1 cellular context compared by ENCODE assay signal in the genomic region with DNA sequence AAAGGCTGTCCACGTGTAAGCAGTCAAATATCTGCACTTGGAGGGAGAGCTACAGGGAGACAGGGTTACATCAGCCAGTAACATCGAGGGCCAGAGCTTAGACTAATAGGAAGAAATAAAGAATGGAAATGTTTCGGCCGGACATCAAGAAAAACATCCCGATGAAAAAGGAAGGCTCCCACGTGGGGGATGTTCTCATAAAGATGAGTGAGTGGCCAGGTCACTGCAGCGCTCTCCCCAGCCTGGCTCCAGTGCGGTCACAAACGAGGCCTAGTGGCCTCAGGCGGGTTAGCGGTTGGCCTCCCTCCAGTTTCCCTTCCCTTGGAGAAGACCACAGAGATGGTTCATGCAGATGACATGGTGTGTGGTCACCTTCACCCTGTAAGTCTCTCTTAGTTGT.
TF ChIP-seq lines count a peak whose summit lies in the region.

No MANE protein-coding gene starts in this region.

TF ChIP-seq in IMR-90, 13 proteins besides CTCF, POLR2A, EP300 and RAD21 (continued from another document):
- TF ChIP-seq CHD1 (IDR thresholded peaks at IDR 0.05; ENCODE audit: low read depth, low read length) = no peak
